In the genomic region with DNA sequence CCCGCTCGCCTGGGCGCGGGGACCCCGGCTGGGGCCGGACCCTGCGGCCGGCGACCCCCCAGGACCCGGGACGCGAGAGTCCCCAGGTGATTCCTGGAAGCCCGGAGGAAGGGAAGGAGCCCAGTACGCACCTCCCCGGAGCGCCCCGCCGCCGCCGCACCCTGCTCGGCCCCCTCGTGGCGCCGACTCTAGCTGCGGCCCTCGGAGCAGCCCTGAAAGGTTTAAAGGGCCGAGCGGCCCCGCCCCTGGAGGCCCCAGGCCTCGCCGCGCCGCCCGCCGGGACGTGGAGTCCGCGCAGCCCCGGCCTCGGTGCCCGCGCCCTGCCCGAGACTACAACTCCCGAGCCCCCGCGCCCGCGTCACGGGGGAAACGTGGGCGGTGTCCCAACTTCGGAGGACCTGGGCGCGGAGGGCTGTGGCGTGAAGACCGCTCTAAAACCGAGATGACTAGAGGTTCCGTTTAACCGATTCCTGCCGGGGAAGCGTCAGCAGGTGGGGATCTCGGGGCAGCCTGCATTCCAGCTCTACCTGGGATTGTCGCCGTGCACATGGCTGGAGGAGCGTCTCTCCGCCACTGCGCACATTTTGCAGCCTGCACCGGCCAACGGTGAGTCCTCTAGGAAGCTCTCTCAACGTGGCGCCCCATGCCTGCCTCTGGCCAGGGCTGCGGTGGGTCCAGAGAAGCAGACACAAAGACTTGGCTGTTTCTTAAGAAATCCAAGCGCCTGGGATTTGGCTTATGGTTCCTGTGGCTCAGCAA, we compare ENCODE assay signal across 1 cellular context.
TF ChIP-seq lines count a peak whose summit lies in the region.

A gene with protein sequence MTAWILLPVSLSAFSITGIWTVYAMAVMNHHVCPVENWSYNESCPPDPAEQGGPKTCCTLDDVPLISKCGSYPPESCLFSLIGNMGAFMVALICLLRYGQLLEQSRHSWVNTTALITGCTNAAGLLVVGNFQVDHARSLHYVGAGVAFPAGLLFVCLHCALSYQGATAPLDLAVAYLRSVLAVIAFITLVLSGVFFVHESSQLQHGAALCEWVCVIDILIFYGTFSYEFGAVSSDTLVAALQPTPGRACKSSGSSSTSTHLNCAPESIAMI (minus strand): TSS at position 223 of the 759 bp plus-strand sequence. CDS start 750 bp downstream, outside the sequence.

TF ChIP-seq in SK-N-SH, 30 proteins besides CTCF, POLR2A, EP300 and RAD21:
- peak; percentile 43; the same call in 1 of the 2 replicates for TF ChIP-seq NRF1 (IDR thresholded peaks at IDR 0.05; ENCODE audit: low read depth, low read length)
- TF ChIP-seq PBX3 (IDR thresholded peaks at IDR 0.05): no peak; the same call in 1 of the 2 replicates
- TF ChIP-seq FOXJ3 (CRISPR knock-in tag; IDR thresholded peaks at IDR 0.05): no peak
- no peak for TF ChIP-seq GATA2 (CRISPR knock-in tag; IDR thresholded peaks at IDR 0.05)
- TF ChIP-seq, protein P1, sequence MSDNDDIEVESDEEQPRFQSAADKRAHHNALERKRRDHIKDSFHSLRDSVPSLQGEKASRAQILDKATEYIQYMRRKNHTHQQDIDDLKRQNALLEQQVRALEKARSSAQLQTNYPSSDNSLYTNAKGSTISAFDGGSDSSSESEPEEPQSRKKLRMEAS (IDR thresholded peaks at IDR 0.05; ENCODE audit: low read depth): peak; percentile 79
- TF ChIP-seq GABPA (IDR thresholded peaks at IDR 0.05; ENCODE audit: low read depth): peak; percentile 48
- TF ChIP-seq, protein P2, sequence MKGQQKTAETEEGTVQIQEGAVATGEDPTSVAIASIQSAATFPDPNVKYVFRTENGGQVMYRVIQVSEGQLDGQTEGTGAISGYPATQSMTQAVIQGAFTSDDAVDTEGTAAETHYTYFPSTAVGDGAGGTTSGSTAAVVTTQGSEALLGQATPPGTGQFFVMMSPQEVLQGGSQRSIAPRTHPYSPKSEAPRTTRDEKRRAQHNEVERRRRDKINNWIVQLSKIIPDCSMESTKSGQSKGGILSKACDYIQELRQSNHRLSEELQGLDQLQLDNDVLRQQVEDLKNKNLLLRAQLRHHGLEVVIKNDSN (IDR thresholded peaks at IDR 0.05; ENCODE audit: borderline replicate concordance, low read depth): peak; percentile 86
- TF ChIP-seq REST (IDR thresholded peaks at IDR 0.05; ENCODE audit: low read depth, low read length): no peak
- no peak for TF ChIP-seq JUND (IDR thresholded peaks at IDR 0.05)
- peak; percentile 81; the same call in 1 of the 2 replicates for TF ChIP-seq MXI1 (IDR thresholded peaks at IDR 0.05; ENCODE audit: low read depth, low read length)
- TF ChIP-seq ELF1 (IDR thresholded peaks at IDR 0.05): 0 out of 2 replicates have a peak, but pooled peaks have one; percentile 12
- TF ChIP-seq TAF1 (IDR thresholded peaks at IDR 0.05; ENCODE audit: borderline replicate concordance, low read depth, low read length): no peak
- TF ChIP-seq POLR2AphosphoS5 (IDR thresholded peaks at IDR 0.05; ENCODE audit: low read depth, low read length): 0 out of 2 replicates have a peak, but pooled peaks have one; percentile 14
- no peak for TF ChIP-seq NFIC (IDR thresholded peaks at IDR 0.05; ENCODE audit: borderline replicate concordance)
- TF ChIP-seq ZBTB33 (IDR thresholded peaks at IDR 0.05; ENCODE audit: borderline replicate concordance, low read depth): no peak
- peak; percentile 89; the same call in 1 of the 2 replicates for TF ChIP-seq SIN3A (IDR thresholded peaks at IDR 0.05; ENCODE audit: borderline replicate concordance, low read depth, low read length)
- no peak for TF ChIP-seq FOXM1 (IDR thresholded peaks at IDR 0.05; ENCODE audit: low read depth)
